Comparison of ENCODE assay signal across 10 cellular contexts in genomic region chr15:96321422-96322391, GRCh38. TPM values are rescaled to one million over a fixed set of nuclear protein-coding genes. Genes with fewer than 3 reads are reported as not detected.
DNase-seq lines count a peak whose midpoint lies in the region; ATAC-seq, FAIRE-seq and TF ChIP-seq lines count a peak whose summit lies in the region.
"Had no signal": no experiment of that assay in that cellular context is flagged by ENCODE, and none has a peak within 500 bp of the region (broad histone marks: within the 10 kb centered on the region; RNA-seq: fewer than 3 reads in every experiment).

No MANE protein-coding gene starts in this region.

- H3K9me3 Mint-ChIP-seq in neural progenitor cell, result no peaks in the 10 kb centered on the region
- H3K9me3 Mint-ChIP-seq in CD4-positive, alpha-beta T cell, result no peaks in the 10 kb centered on the region

- TF ChIP-seq CTCF in Panc1 (IDR thresholded peaks at IDR 0.05) (peak; percentile 50), neural progenitor cell (IDR thresholded peaks at IDR 0.05) (no peak)
- no peak for TF ChIP-seq CTCF in CD4-positive, alpha-beta T cell (IDR thresholded peaks at IDR 0.05)

- H3K4me1 Mint-ChIP-seq in neural progenitor cell, result peaks cover 67% of the 10 kb centered on the region
- H3K4me1 Mint-ChIP-seq in CD4-positive, alpha-beta T cell (ENCODE audit: low read depth), result peaks cover 3% of the 10 kb centered on the region

- H3K4me1 ChIP-seq in Panc1 (ENCODE audit: control insufficient read depth, insufficient read depth, low read length) (peaks cover 55% of the 10 kb centered on the region), neural progenitor cell (peaks cover 49% of the 10 kb centered on the region)

- ATAC-seq in Panc1, result peak; percentile 59
- ATAC-seq in CD4-positive, alpha-beta T cell (ENCODE audit: poor library complexity), result no peak
- no peak for ATAC-seq in GM21360 (IDR thresholded peaks at IDR 0.05; ENCODE audit: unreplicated experiment)
- ATAC-seq in HG03460 (IDR thresholded peaks at IDR 0.05; ENCODE audit: unreplicated experiment), result no peak

- in situ Hi-C loops in ACHN (cut with HindIII; ENCODE audit: low pct_ligation_motif_present, low pct_unique_long_range_greater_than_20kb, low sequenced_read_pairs), result no loop called here
- in situ Hi-C loops in Panc1 (cut with HindIII; ENCODE audit: low pct_unique_long_range_greater_than_20kb, low sequenced_read_pairs), result no loop called here

- H3K36me3 Mint-ChIP-seq in neural progenitor cell, result no peaks in the 10 kb centered on the region
- H3K36me3 Mint-ChIP-seq in CD4-positive, alpha-beta T cell (ENCODE audit: low read depth), result no peaks in the 10 kb centered on the region

- peak overlapping the region; percentile 91 for H3K27ac Mint-ChIP-seq in neural progenitor cell
- no peak overlapping the region for H3K27ac Mint-ChIP-seq in CD4-positive, alpha-beta T cell

- POLR2A ChIA-PET in Panc1 (lab: Charles Lee), result no interaction called here
- POLR2A ChIA-PET in CD4-positive, alpha-beta T cell (lab: Charles Lee), result no interaction called here

- no TSS peak for BruUV-seq in Panc1 (replicated peaks; lab: Mats Ljungman, UMichigan)

- no peaks in the 10 kb centered on the region for H4K20me1 ChIP-seq in neural progenitor cell (ENCODE audit: low read depth)

- CTCF ChIA-PET in Panc1 (lab: Charles Lee), result interaction anchor here (0.6 to 1.2 kb wide), 3 partner anchors 13 to 1298 kb away, joined by 4 to 6 read pairs (median 5); no protein-coding TSS in a partner anchor
- CTCF ChIA-PET in CD4-positive, alpha-beta T cell (lab: Charles Lee), result no interaction called here

- no peak for FAIRE-seq in frontal cortex (lab: Jason Lieb, UNC)
- FAIRE-seq: endometrium had no signal

- peak; percentile 50 for DNase-seq in ACHN
- DNase-seq in Panc1 (ENCODE audit: low read depth, low spot score), result no peak
- DNase-seq in frontal cortex (ENCODE audit: low spot score in 2 of 2), result peak; percentile 16 to 22
- DNase-seq in neural progenitor cell (ENCODE audit: low spot score), result peak; percentile 60
- DNase-seq in CD4-positive, alpha-beta T cell, result no peak
- no peak for DNase-seq in stimulated activated CD4-positive, alpha-beta T cell treated with anti-CD3 and anti-CD28 coated beads, Interleukin-4, amount 100 ng/mL, for 4 hours
- DNase-seq: activated CD4-positive, CD25-positive, alpha-beta regulatory T cell had no signal

- peak overlapping the region; percentile 78 for H3K27ac ChIP-seq in Panc1 (ENCODE audit: low read length)
- H3K27ac ChIP-seq in neural progenitor cell, result no peak overlapping the region
- H3K27ac ChIP-seq in CD4-positive, alpha-beta T cell (ENCODE audit: low read depth, low read length), result no peak overlapping the region

- intact Hi-C loops in Panc1 (cut with micrococcal nuclease; ENCODE audit: unreplicated experiment), result loop anchor here (10.0 kb wide), 2 partner anchors 267 to 1297 kb away; no protein-coding TSS in a partner anchor
- intact Hi-C loops in CD4-positive, alpha-beta T cell (cut with DNase I, micrococcal nuclease), result no loop called here

- H3K4me3 Mint-ChIP-seq in neural progenitor cell, result peak overlapping the region; percentile 88
- H3K4me3 Mint-ChIP-seq in CD4-positive, alpha-beta T cell, result no peak overlapping the region

- peaks cover 6% of the 10 kb centered on the region for H3K27me3 Mint-ChIP-seq in neural progenitor cell (ENCODE audit: insufficient read depth, low read depth)
- H3K27me3 Mint-ChIP-seq in CD4-positive, alpha-beta T cell, result peaks cover 75% of the 10 kb centered on the region

- peaks cover 64% of the 10 kb centered on the region for H3F3A ChIP-seq in neural progenitor cell (ENCODE audit: low read depth)

- no peak overlapping the region for H3K9ac ChIP-seq in neural progenitor cell

- no peaks in the 10 kb centered on the region for H3K36me3 ChIP-seq in Panc1 (ENCODE audit: control insufficient read depth, insufficient read depth, low read length)
- H3K36me3 ChIP-seq in neural progenitor cell, result no peaks in the 10 kb centered on the region

- H3K4me2 ChIP-seq in neural progenitor cell, result peak overlapping the region; percentile 97

- H3K9me3 ChIP-seq in Panc1 (ENCODE audit: control insufficient read depth, insufficient read depth, low read depth, low read length) (no peaks in the 10 kb centered on the region), neural progenitor cell (ENCODE audit: low read depth) (no peaks in the 10 kb centered on the region)
- peaks cover 5% of the 10 kb centered on the region for H3K9me3 ChIP-seq in CD4-positive, alpha-beta T cell (ENCODE audit: control insufficient read depth, low read length)

- H3K4me3 ChIP-seq in Panc1 (ENCODE audit: low read depth in 2 of 2, low read length in 2 of 2), result peak overlapping the region; percentile 45 to 50
- H3K4me3 ChIP-seq in neural progenitor cell, result peak overlapping the region; percentile 74

- H2AFZ ChIP-seq in neural progenitor cell (replicated peaks), result peak overlapping the region; percentile 20

- H3K79me2 ChIP-seq in neural progenitor cell (ENCODE audit: low read depth), result peaks cover 40% of the 10 kb centered on the region

- no peaks in the 10 kb centered on the region for H3K27me3 ChIP-seq in Panc1 (ENCODE audit: control insufficient read depth, insufficient read depth, low read length)
- peaks cover 45% of the 10 kb centered on the region for H3K27me3 ChIP-seq in neural progenitor cell
- H3K27me3 ChIP-seq in CD4-positive, alpha-beta T cell (ENCODE audit: control insufficient read depth, insufficient read depth, low read length), result peaks cover 86% of the 10 kb centered on the region

RNA-seq across cellular contexts. Expression of gene NR2F2, which starts 8.8 kb away (rescaled TPM):
- total RNA-seq in Panc1 (2021; ENCODE audit: unreplicated experiment) (53.7 TPM), frontal cortex (4.9 TPM), neural progenitor cell (ENCODE audit: low replicate concordance) (24.6 and 32.1 TPM in 2 replicates)
- 108 TPM for polyA plus RNA-seq in Panc1 (2012; ENCODE audit: insufficient read length)
- total RNA-seq in CD4-positive, alpha-beta T cell, result not detected

Comparison
In these comparisons a context has a peak if more than half of its experiments do, and no peak if none do; other contexts are left out.
1. DNase-seq: peak in ACHN (single experiment), frontal cortex (2 of 2) and neural progenitor cell (single experiment); none in Panc1 (single experiment), CD4-positive, alpha-beta T cell (0 of 10) and stimulated activated CD4-positive, alpha-beta T cell treated with anti-CD3 and anti-CD28 coated beads, Interleukin-4, amount 100 ng/mL, for 4 hours (0 of 2).